Comparison of ENCODE assay signal across 25 cellular contexts in the genomic region with DNA sequence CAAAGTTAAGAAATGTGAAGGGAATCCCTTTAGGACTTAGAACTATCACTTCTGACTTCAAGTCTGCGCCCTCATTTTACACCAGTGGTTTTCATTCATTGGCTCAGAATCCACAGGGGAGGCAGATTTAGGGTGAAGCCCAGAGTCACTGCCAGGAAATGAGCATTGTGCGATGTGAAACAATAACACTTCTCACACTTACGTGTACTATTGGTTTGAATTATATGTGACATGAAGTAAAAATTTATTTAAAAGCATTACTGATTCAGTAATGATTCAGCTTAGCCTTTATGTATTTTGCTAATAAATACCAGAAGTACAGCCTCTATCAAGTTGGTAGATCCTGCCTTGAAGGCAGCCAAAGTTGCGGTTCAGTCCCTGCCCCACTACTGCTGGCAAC.
DNase-seq lines count a peak whose midpoint lies in the region; ATAC-seq and TF ChIP-seq lines count a peak whose summit lies in the region.
"Had no signal": no experiment of that assay in that cellular context is flagged by ENCODE, and none has a peak within 500 bp of the region (broad histone marks: within the 10 kb centered on the region; RNA-seq: fewer than 3 reads in every experiment).

No MANE protein-coding gene starts in this region.

- DNase-seq in activated CD8-positive, alpha-beta T cell treated with anti-CD3 and anti-CD28 coated beads for 36 hours = peak; percentile 35
- no peak for DNase-seq in activated CD8-positive, alpha-beta T cell treated with anti-CD3 and anti-CD28 coated beads, Interleukin-2, amount 10 ng/mL, durations not matched to agents 7 days and 5 days
- DNase-seq in DND-41 = no peak
- DNase-seq in fibroblast of the aortic adventitia (ENCODE audit: low read depth) = peak; percentile 63
- DNase-seq in right atrium auricular region (ENCODE audit: low spot score) = no peak
- DNase-seq in WTC11 (ENCODE audit: low spot score) = no peak
- DNase-seq: activated CD4-positive, alpha-beta T cell treated with anti-CD3 and anti-CD28 coated beads, Interleukin-2, amount 10 ng/mL, durations not matched to agents 24 days and 14 days; Caco-2; effector CD4-positive, alpha-beta T cell; glutamatergic neuron; kidney glomerular epithelial cell; NCI-H2081 treated with DMSO at 0.1 percent for 48 hours; NCI-H446; occipital lobe; SHP77 treated with DMSO at 0.1 percent for 48 hours; small intestine; stimulated activated CD4-positive, alpha-beta T cell treated with anti-CD3 and anti-CD28 coated beads, Interleukin-2, amount 100 ng/mL, for 48 hours; tibial artery had no signal

- H3K4me3 Mint-ChIP-seq in activated CD8-positive, alpha-beta T cell treated with anti-CD3 and anti-CD28 coated beads for 36 hours = no peak overlapping the region
- H3K4me3 Mint-ChIP-seq in activated CD8-positive, alpha-beta T cell treated with anti-CD3 and anti-CD28 coated beads, Interleukin-2, amount 10 ng/mL, durations not matched to agents 7 days and 5 days = no peak overlapping the region
- no peak overlapping the region for H3K4me3 Mint-ChIP-seq in WTC11
- H3K4me3 Mint-ChIP-seq: activated CD4-positive, alpha-beta T cell treated with anti-CD3 and anti-CD28 coated beads, Interleukin-2, amount 10 ng/mL, durations not matched to agents 24 days and 14 days; IgD-negative memory B cell; stimulated activated naive CD8-positive, alpha-beta T cell treated with anti-CD3 and anti-CD28 coated beads, Interleukin-15, Interleukin-2, amounts not matched to agents 100 ng/mL and 50 ng/mL, for 24 hours; T-cell had no signal

- H3K4me1 ChIP-seq in DND-41 (ENCODE audit: insufficient read depth, low read length) = no peaks in the 10 kb centered on the region
- H3K4me1 ChIP-seq in right atrium auricular region = no peaks in the 10 kb centered on the region
- H3K4me1 ChIP-seq: Caco-2 had no signal

- no peak overlapping the region for H3K9ac ChIP-seq in DND-41 (ENCODE audit: low read depth, low read length)

- TF ChIP-seq CTCF in activated CD8-positive, alpha-beta T cell treated with anti-CD3 and anti-CD28 coated beads for 36 hours (IDR thresholded peaks at IDR 0.05) = no peak
- no peak for TF ChIP-seq CTCF in DND-41 (IDR thresholded peaks at IDR 0.05; ENCODE audit: borderline replicate concordance, extremely low read depth, low read length, poor library complexity, severe bottlenecking)
- TF ChIP-seq CTCF in fibroblast of the aortic adventitia (IDR thresholded peaks at IDR 0.05; ENCODE audit: insufficient read depth, low read length) = no peak
- TF ChIP-seq CTCF in right atrium auricular region (IDR thresholded peaks at IDR 0.05) = no peak
- no peak for TF ChIP-seq CTCF in WTC11 (IDR thresholded peaks at IDR 0.05)

- H3K36me3 Mint-ChIP-seq in activated CD8-positive, alpha-beta T cell treated with anti-CD3 and anti-CD28 coated beads for 36 hours (ENCODE audit: low read depth) = no peaks in the 10 kb centered on the region
- H3K36me3 Mint-ChIP-seq in activated CD8-positive, alpha-beta T cell treated with anti-CD3 and anti-CD28 coated beads, Interleukin-2, amount 10 ng/mL, durations not matched to agents 7 days and 5 days (ENCODE audit: low read depth) = no peaks in the 10 kb centered on the region
- no peaks in the 10 kb centered on the region for H3K36me3 Mint-ChIP-seq in WTC11
- H3K36me3 Mint-ChIP-seq: IgD-negative memory B cell had no signal

- H3K79me2 ChIP-seq in DND-41 (ENCODE audit: insufficient read depth, low read length) = no peaks in the 10 kb centered on the region

- no peak overlapping the region for H3K4me3 ChIP-seq in DND-41 (ENCODE audit: low read depth in 1 of 2, low read length in 2 of 2)
- no peak overlapping the region for H3K4me3 ChIP-seq in fibroblast of the aortic adventitia (ENCODE audit: low read depth, low read length)
- no peak overlapping the region for H3K4me3 ChIP-seq in right atrium auricular region
- H3K4me3 ChIP-seq: tibial artery had no signal

- H3K27ac ChIP-seq in DND-41 (ENCODE audit: low read length) (no peak overlapping the region), right atrium auricular region (no peak overlapping the region)
- H3K27ac ChIP-seq: tibial artery had no signal

- H4K20me1 ChIP-seq in DND-41 (ENCODE audit: insufficient read depth, low read length) = no peaks in the 10 kb centered on the region

- CTCF ChIA-PET in activated CD8-positive, alpha-beta T cell treated with anti-CD3 and anti-CD28 coated beads for 36 hours (lab: Charles Lee) = no interaction called here
- CTCF ChIA-PET in activated CD8-positive, alpha-beta T cell treated with anti-CD3 and anti-CD28 coated beads, Interleukin-2, amount 10 ng/mL, durations not matched to agents 7 days and 5 days (lab: Charles Lee) = interaction anchor here (0.9 to 1.6 kb wide), 2 partner anchors 10 to 75 kb away, joined by 3 to 8 read pairs; no protein-coding TSS in a partner anchor
- CTCF ChIA-PET in WTC11 (lab: Charles Lee) = no interaction called here

- peaks cover 21% of the 10 kb centered on the region for H3K4me1 Mint-ChIP-seq in activated CD8-positive, alpha-beta T cell treated with anti-CD3 and anti-CD28 coated beads for 36 hours (ENCODE audit: low read depth)
- peaks cover 17% of the 10 kb centered on the region for H3K4me1 Mint-ChIP-seq in activated CD8-positive, alpha-beta T cell treated with anti-CD3 and anti-CD28 coated beads, Interleukin-2, amount 10 ng/mL, durations not matched to agents 7 days and 5 days (ENCODE audit: low read depth)
- peaks cover 20% of the 10 kb centered on the region for H3K4me1 Mint-ChIP-seq in WTC11
- H3K4me1 Mint-ChIP-seq: IgD-negative memory B cell had no signal

- H3K9me3 Mint-ChIP-seq in activated CD8-positive, alpha-beta T cell treated with anti-CD3 and anti-CD28 coated beads for 36 hours = no peaks in the 10 kb centered on the region
- H3K9me3 Mint-ChIP-seq in activated CD8-positive, alpha-beta T cell treated with anti-CD3 and anti-CD28 coated beads, Interleukin-2, amount 10 ng/mL, durations not matched to agents 7 days and 5 days (ENCODE audit: insufficient read depth) = no peaks in the 10 kb centered on the region
- no peaks in the 10 kb centered on the region for H3K9me3 Mint-ChIP-seq in WTC11
- H3K9me3 Mint-ChIP-seq: activated CD4-positive, alpha-beta T cell treated with anti-CD3 and anti-CD28 coated beads, Interleukin-2, amount 10 ng/mL, durations not matched to agents 24 days and 14 days; activated naive CD4-positive, alpha-beta T cell treated with anti-CD3 and anti-CD28 coated beads, Interleukin-2, amount 50 U/mL, for 72 hours had no signal

- H2AFZ ChIP-seq in DND-41 (ENCODE audit: low read depth, low read length) = no peak overlapping the region

- no peaks in the 10 kb centered on the region for H3K36me3 ChIP-seq in DND-41 (ENCODE audit: insufficient read depth, low read length)
- H3K36me3 ChIP-seq in right atrium auricular region = no peaks in the 10 kb centered on the region
- H3K36me3 ChIP-seq: tibial artery had no signal

- H3K4me2 ChIP-seq in DND-41 (ENCODE audit: insufficient read depth, low read length) = no peak overlapping the region

- H3K9me3 ChIP-seq in DND-41 (ENCODE audit: insufficient read depth, low read length, severe bottlenecking) (no peaks in the 10 kb centered on the region), right atrium auricular region (no peaks in the 10 kb centered on the region)
- H3K9me3 ChIP-seq: Caco-2, tibial artery had no signal

- POLR2A ChIA-PET in activated CD8-positive, alpha-beta T cell treated with anti-CD3 and anti-CD28 coated beads for 36 hours (lab: Charles Lee) = no interaction called here
- POLR2A ChIA-PET in activated CD8-positive, alpha-beta T cell treated with anti-CD3 and anti-CD28 coated beads, Interleukin-2, amount 10 ng/mL, durations not matched to agents 7 days and 5 days (lab: Charles Lee) = no interaction called here
- POLR2A ChIA-PET in WTC11 (lab: Charles Lee) = no interaction called here

- H3K27ac Mint-ChIP-seq in activated CD8-positive, alpha-beta T cell treated with anti-CD3 and anti-CD28 coated beads for 36 hours = no peak overlapping the region
- H3K27ac Mint-ChIP-seq in activated CD8-positive, alpha-beta T cell treated with anti-CD3 and anti-CD28 coated beads, Interleukin-2, amount 10 ng/mL, durations not matched to agents 7 days and 5 days = no peak overlapping the region
- no peak overlapping the region for H3K27ac Mint-ChIP-seq in WTC11
- H3K27ac Mint-ChIP-seq: activated CD4-positive, alpha-beta T cell treated with anti-CD3 and anti-CD28 coated beads, Interleukin-2, amount 10 ng/mL, durations not matched to agents 24 days and 14 days; IgD-negative memory B cell; stimulated activated naive CD8-positive, alpha-beta T cell treated with anti-CD3 and anti-CD28 coated beads, Interleukin-15, Interleukin-2, amounts not matched to agents 100 ng/mL and 50 ng/mL, for 24 hours; T-cell had no signal

- H3K27me3 Mint-ChIP-seq in activated CD8-positive, alpha-beta T cell treated with anti-CD3 and anti-CD28 coated beads for 36 hours = no peaks in the 10 kb centered on the region
- H3K27me3 Mint-ChIP-seq in activated CD8-positive, alpha-beta T cell treated with anti-CD3 and anti-CD28 coated beads, Interleukin-2, amount 10 ng/mL, durations not matched to agents 7 days and 5 days (ENCODE audit: low read depth) = no peaks in the 10 kb centered on the region
- H3K27me3 Mint-ChIP-seq in WTC11 (ENCODE audit: low read depth) = no peaks in the 10 kb centered on the region
- H3K27me3 Mint-ChIP-seq: activated CD4-positive, alpha-beta T cell treated with anti-CD3 and anti-CD28 coated beads, Interleukin-2, amount 10 ng/mL, durations not matched to agents 24 days and 14 days; IgD-negative memory B cell; stimulated activated naive CD8-positive, alpha-beta T cell treated with anti-CD3 and anti-CD28 coated beads, Interleukin-15, Interleukin-2, amounts not matched to agents 100 ng/mL and 50 ng/mL, for 24 hours; T-cell had no signal

- intact Hi-C loops in activated CD8-positive, alpha-beta T cell treated with anti-CD3 and anti-CD28 coated beads for 36 hours (cut with micrococcal nuclease) = no loop called here

- H3K27me3 ChIP-seq in DND-41 (ENCODE audit: insufficient read depth, low read length, poor library complexity) (no peaks in the 10 kb centered on the region), right atrium auricular region (no peaks in the 10 kb centered on the region)
- H3K27me3 ChIP-seq: tibial artery had no signal

- peak; percentile 78 for ATAC-seq in activated CD8-positive, alpha-beta T cell treated with anti-CD3 and anti-CD28 coated beads for 36 hours
- no peak for ATAC-seq in activated CD8-positive, alpha-beta T cell treated with anti-CD3 and anti-CD28 coated beads, Interleukin-2, amount 10 ng/mL, durations not matched to agents 7 days and 5 days
- ATAC-seq in DND-41 (ENCODE audit: insufficient read depth, low read depth) (0 out of 3 replicates have a peak, but pooled peaks have one; percentile 31), SK-N-SH treated with all-trans-retinoic acid at 6 μM for 48 hours (peak; percentile 38), GM19324 (IDR thresholded peaks at IDR 0.05; ENCODE audit: low FRiP score, unreplicated experiment) (no peak), WTC11 (no peak)
- ATAC-seq: esophagus mucosa had no signal

TF ChIP-seq in SK-N-SH treated with all-trans-retinoic acid at 6 μM for 48 hours, 23 proteins besides CTCF, POLR2A, EP300 and RAD21 (continues in another document):
- no peak for TF ChIP-seq PPARA (CRISPR knock-in tag; IDR thresholded peaks at IDR 0.05; ENCODE audit: borderline replicate concordance)
- no peak for TF ChIP-seq ZFP30 (CRISPR knock-in tag; IDR thresholded peaks at IDR 0.05)

TF ChIP-seq in WTC11, 78 proteins besides CTCF, POLR2A, EP300 and RAD21 (continues in another document):
- TF ChIP-seq HMGA2 (CRISPR knock-in tag; IDR thresholded peaks at IDR 0.05) = no peak

Comparison
In these comparisons a context has a peak if more than half of its experiments do, and no peak if none do; other contexts are left out.
1. ATAC-seq: peak in activated CD8-positive, alpha-beta T cell treated with anti-CD3 and anti-CD28 coated beads for 36 hours (single experiment), DND-41 (single experiment) and SK-N-SH treated with all-trans-retinoic acid at 6 μM for 48 hours (single experiment); none in activated CD8-positive, alpha-beta T cell treated with anti-CD3 and anti-CD28 coated beads, Interleukin-2, amount 10 ng/mL, durations not matched to agents 7 days and 5 days (single experiment), GM19324 (single experiment) and WTC11 (single experiment).
2. DNase-seq: peak in activated CD8-positive, alpha-beta T cell treated with anti-CD3 and anti-CD28 coated beads for 36 hours (single experiment) and fibroblast of the aortic adventitia (single experiment); none in activated CD8-positive, alpha-beta T cell treated with anti-CD3 and anti-CD28 coated beads, Interleukin-2, amount 10 ng/mL, durations not matched to agents 7 days and 5 days (single experiment), DND-41 (single experiment), right atrium auricular region (single experiment) and WTC11 (single experiment).